1 cellular context compared by ENCODE assay signal in genomic region chr2:111208639-111209038, GRCh38.
TF ChIP-seq lines count a peak whose summit lies in the region.

No MANE protein-coding gene starts in this region.

TF ChIP-seq in GM12878, 131 proteins besides CTCF, POLR2A, EP300 and RAD21 (continued from another document):
- TF ChIP-seq, protein P1, sequence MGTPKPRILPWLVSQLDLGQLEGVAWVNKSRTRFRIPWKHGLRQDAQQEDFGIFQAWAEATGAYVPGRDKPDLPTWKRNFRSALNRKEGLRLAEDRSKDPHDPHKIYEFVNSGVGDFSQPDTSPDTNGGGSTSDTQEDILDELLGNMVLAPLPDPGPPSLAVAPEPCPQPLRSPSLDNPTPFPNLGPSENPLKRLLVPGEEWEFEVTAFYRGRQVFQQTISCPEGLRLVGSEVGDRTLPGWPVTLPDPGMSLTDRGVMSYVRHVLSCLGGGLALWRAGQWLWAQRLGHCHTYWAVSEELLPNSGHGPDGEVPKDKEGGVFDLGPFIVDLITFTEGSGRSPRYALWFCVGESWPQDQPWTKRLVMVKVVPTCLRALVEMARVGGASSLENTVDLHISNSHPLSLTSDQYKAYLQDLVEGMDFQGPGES (IDR thresholded peaks at IDR 0.05): no peak
- TF ChIP-seq, protein P2, sequence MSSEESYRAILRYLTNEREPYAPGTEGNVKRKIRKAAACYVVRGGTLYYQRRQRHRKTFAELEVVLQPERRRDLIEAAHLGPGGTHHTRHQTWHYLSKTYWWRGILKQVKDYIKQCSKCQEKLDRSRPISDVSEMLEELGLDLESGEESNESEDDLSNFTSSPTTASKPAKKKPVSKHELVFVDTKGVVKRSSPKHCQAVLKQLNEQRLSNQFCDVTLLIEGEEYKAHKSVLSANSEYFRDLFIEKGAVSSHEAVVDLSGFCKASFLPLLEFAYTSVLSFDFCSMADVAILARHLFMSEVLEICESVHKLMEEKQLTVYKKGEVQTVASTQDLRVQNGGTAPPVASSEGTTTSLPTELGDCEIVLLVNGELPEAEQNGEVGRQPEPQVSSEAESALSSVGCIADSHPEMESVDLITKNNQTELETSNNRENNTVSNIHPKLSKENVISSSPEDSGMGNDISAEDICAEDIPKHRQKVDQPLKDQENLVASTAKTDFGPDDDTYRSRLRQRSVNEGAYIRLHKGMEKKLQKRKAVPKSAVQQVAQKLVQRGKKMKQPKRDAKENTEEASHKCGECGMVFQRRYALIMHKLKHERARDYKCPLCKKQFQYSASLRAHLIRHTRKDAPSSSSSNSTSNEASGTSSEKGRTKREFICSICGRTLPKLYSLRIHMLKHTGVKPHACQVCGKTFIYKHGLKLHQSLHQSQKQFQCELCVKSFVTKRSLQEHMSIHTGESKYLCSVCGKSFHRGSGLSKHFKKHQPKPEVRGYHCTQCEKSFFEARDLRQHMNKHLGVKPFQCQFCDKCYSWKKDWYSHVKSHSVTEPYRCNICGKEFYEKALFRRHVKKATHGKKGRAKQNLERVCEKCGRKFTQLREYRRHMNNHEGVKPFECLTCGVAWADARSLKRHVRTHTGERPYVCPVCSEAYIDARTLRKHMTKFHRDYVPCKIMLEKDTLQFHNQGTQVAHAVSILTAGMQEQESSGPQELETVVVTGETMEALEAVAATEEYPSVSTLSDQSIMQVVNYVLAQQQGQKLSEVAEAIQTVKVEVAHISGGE (CRISPR knock-in tag; IDR thresholded peaks at IDR 0.05): no peak
